In genomic region chr14:48575772-48576171, GRCh38 we compare ENCODE assay signal across 14 cellular contexts.
"Had no signal": no experiment of that assay in that cellular context is flagged by ENCODE, and none has a peak within 500 bp of the region (broad histone marks: within the 10 kb centered on the region; RNA-seq: fewer than 3 reads in every experiment).

No MANE protein-coding gene starts in this region.

- H3K27ac ChIP-seq: esophagus muscularis mucosa, left lung, prostate gland, right lobe of liver had no signal

- ATAC-seq: activated naive CD8-positive, alpha-beta T cell treated with anti-CD3 and anti-CD28 coated beads, Interleukin-2, amount 50 U/mL, for 24 hours; left lung; natural killer cell; right lobe of liver; stimulated activated naive B cell treated with anti-CD40 and anti-IgM and Interleukin-4, amounts not matched to agents 10 μg/mL and 1 μg/mL and 100 μg/mL, for 72 hours had no signal

- H3K36me3 Mint-ChIP-seq: memory B cell; natural killer cell; stimulated activated naive B cell treated with anti-CD40 and anti-IgM and Interleukin-4, amounts not matched to agents 10 μg/mL and 1 μg/mL and 100 μg/mL, for 72 hours had no signal

- H3K4me1 Mint-ChIP-seq: activated CD4-positive, alpha-beta memory T cell treated with anti-CD3 and anti-CD28 coated beads, Interleukin-2, amount 10 ng/mL, durations not matched to agents 7 days and 5 days; activated naive CD8-positive, alpha-beta T cell treated with anti-CD3 and anti-CD28 coated beads, Interleukin-2, amount 50 U/mL, for 24 hours; memory B cell; natural killer cell; stimulated activated naive B cell treated with anti-CD40 and anti-IgM and Interleukin-4, amounts not matched to agents 10 μg/mL and 1 μg/mL and 100 μg/mL, for 72 hours had no signal

- H3K27me3 ChIP-seq: esophagus muscularis mucosa, left lung, right lobe of liver had no signal

- H3K27ac Mint-ChIP-seq: activated CD4-positive, alpha-beta memory T cell treated with anti-CD3 and anti-CD28 coated beads, Interleukin-2, amount 10 ng/mL, durations not matched to agents 7 days and 5 days; activated naive CD8-positive, alpha-beta T cell treated with anti-CD3 and anti-CD28 coated beads, Interleukin-2, amount 50 U/mL, for 24 hours; activated T-helper 1 cell treated with anti-CD3 and anti-CD28 coated beads, Interleukin-12 subunit alpha, Interleukin-12 subunit beta, Interleukin-2, Interleukin-4 antibody, amounts not matched to agents 30 ng/mL and 10 ng/mL and 1 ng/mL, durations not matched to agents 14 hours and 24 hours and 36 hours; memory B cell; natural killer cell; stimulated activated naive B cell treated with anti-CD40 and anti-IgM and Interleukin-4, amounts not matched to agents 10 μg/mL and 1 μg/mL and 100 μg/mL, for 72 hours had no signal

- H3K27me3 Mint-ChIP-seq: activated CD4-positive, alpha-beta memory T cell treated with anti-CD3 and anti-CD28 coated beads, Interleukin-2, amount 10 ng/mL, durations not matched to agents 7 days and 5 days; activated naive CD8-positive, alpha-beta T cell treated with anti-CD3 and anti-CD28 coated beads, Interleukin-2, amount 50 U/mL, for 24 hours; memory B cell; stimulated activated naive B cell treated with anti-CD40 and anti-IgM and Interleukin-4, amounts not matched to agents 10 μg/mL and 1 μg/mL and 100 μg/mL, for 72 hours had no signal

- DNase-seq: activated CD4-positive, alpha-beta memory T cell treated with anti-CD3 and anti-CD28 coated beads, Interleukin-2, amount 10 ng/mL, durations not matched to agents 7 days and 5 days; activated CD8-positive, alpha-beta memory T cell treated with anti-CD3 and anti-CD28 coated beads, Interleukin-2, amount 50 U/mL, for 48 hours; activated naive CD4-positive, alpha-beta T cell treated with Interleukin-2 at 50 U/mL for 16 hours; activated naive CD8-positive, alpha-beta T cell treated with anti-CD3 and anti-CD28 coated beads, Interleukin-2, amount 50 U/mL, for 24 hours; left lung; natural killer cell; occipital lobe; right lobe of liver; stimulated activated naive B cell treated with anti-CD40 and anti-IgM and Interleukin-4, amounts not matched to agents 10 μg/mL and 1 μg/mL and 100 μg/mL, for 72 hours; trophoblast cell had no signal

- H3K36me3 ChIP-seq: esophagus muscularis mucosa, left lung, prostate gland, right lobe of liver had no signal

- H3K4me3 ChIP-seq: esophagus muscularis mucosa, left lung, prostate gland, right lobe of liver had no signal

- H3K9me3 ChIP-seq: esophagus muscularis mucosa, prostate gland, right lobe of liver had no signal

- H3K4me1 ChIP-seq: esophagus muscularis mucosa, left lung, prostate gland, right lobe of liver had no signal

- H3K4me3 Mint-ChIP-seq: activated CD4-positive, alpha-beta memory T cell treated with anti-CD3 and anti-CD28 coated beads, Interleukin-2, amount 10 ng/mL, durations not matched to agents 7 days and 5 days; activated naive CD8-positive, alpha-beta T cell treated with anti-CD3 and anti-CD28 coated beads, Interleukin-2, amount 50 U/mL, for 24 hours; activated T-helper 1 cell treated with anti-CD3 and anti-CD28 coated beads, Interleukin-12 subunit alpha, Interleukin-12 subunit beta, Interleukin-2, Interleukin-4 antibody, amounts not matched to agents 30 ng/mL and 10 ng/mL and 1 ng/mL, durations not matched to agents 14 hours and 24 hours and 36 hours; memory B cell; natural killer cell; stimulated activated naive B cell treated with anti-CD40 and anti-IgM and Interleukin-4, amounts not matched to agents 10 μg/mL and 1 μg/mL and 100 μg/mL, for 72 hours had no signal
